Comparison of ENCODE assay signal across 8 cellular contexts in the genomic region with DNA sequence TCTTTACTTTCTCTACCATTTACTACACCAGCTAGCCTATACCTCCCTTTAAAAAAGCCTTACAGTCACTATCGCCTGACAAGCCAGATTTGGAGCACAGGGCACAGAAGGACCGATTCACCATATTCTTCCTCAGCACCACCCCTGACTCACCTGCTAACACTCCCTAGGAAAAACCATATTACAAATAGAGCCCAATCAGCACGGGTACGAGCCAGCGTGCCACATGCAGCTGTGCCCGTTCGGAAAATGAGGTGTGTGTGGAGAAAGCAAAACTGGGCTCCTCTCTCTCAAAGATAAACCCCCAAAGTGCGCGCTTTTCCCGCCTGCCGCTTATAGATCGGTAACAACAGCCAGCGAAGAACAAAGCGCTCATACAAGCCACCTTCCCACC. TPM values are rescaled to one million over a fixed set of nuclear protein-coding genes. Genes with fewer than 3 reads are reported as not detected.
A peak's percentile ranks its signal among the peaks of the same experiment; 100 is the strongest.
DNase-seq lines count a peak whose midpoint lies in the region; ATAC-seq, FAIRE-seq and TF ChIP-seq lines count a peak whose summit lies in the region.

No MANE protein-coding gene starts in this region.

- no peaks in the 10 kb centered on the region for H3K27me3 ChIP-seq in CD4-positive, alpha-beta memory T cell (ENCODE audit: insufficient read depth, low read length)
- H3K27me3 ChIP-seq in KMS-11 (ENCODE audit: insufficient read depth, low read depth) (no peaks in the 10 kb centered on the region), K562 (ENCODE audit: control insufficient read depth in 2 of 2, insufficient read depth in 2 of 2, low read length in 2 of 2) (no peaks in the 10 kb centered on the region), lower lobe of right lung (ENCODE audit: low read depth) (no peaks in the 10 kb centered on the region)

- DNase-seq in CD4-positive, alpha-beta memory T cell = no peak
- DNase-seq in K562 (ENCODE audit: extremely low read depth in 1 of 4, low spot score in 3 of 4) (peak in 1 of 4 experiments; percentile 24), lower lobe of right lung (no peak), type B pancreatic cell (ENCODE audit: extremely low spot score, unreplicated experiment) (no peak), NCI-H345 (lab: John Stamatoyannopoulos, UW) (no peak)

- H3K9me3 Mint-ChIP-seq in CD4-positive, alpha-beta memory T cell = peaks cover 0 to 3% (median 0%) of the 10 kb centered on the region in 8 donors
- H3K9me3 Mint-ChIP-seq in type B pancreatic cell = no peaks in the 10 kb centered on the region

- ATAC-seq in K562 = no peak
- ATAC-seq in lower lobe of right lung = no peak
- ATAC-seq in HG03280 (IDR thresholded peaks at IDR 0.05; ENCODE audit: unreplicated experiment) = no peak
- no peak for ATAC-seq in GM19035 (IDR thresholded peaks at IDR 0.05; ENCODE audit: unreplicated experiment)

- H3K36me3 Mint-ChIP-seq in CD4-positive, alpha-beta memory T cell = peaks cover 45 to 64% of the 10 kb centered on the region in 2 donors
- peaks cover 47% of the 10 kb centered on the region for H3K36me3 Mint-ChIP-seq in type B pancreatic cell

- in situ Hi-C loops in K562 (cut with MboI) = loop anchor here (5.0 kb wide), 1 partner anchor 36 kb away; no protein-coding TSS in a partner anchor

- no peak for TF ChIP-seq CTCF in KMS-11 (conservative IDR thresholded peaks at IDR 0.05; ENCODE audit: low read depth, low read length)
- TF ChIP-seq CTCF in K562 (IDR thresholded peaks at IDR 0.05 in 2 of 3, conservative IDR thresholded peaks at IDR 0.05 in 1 of 3; ENCODE audit: insufficient read depth in 2 of 3, low read depth in 1 of 3, low read length in 3 of 3) = no peak
- no peak for TF ChIP-seq CTCF in lower lobe of right lung (IDR thresholded peaks at IDR 0.05)
- no peak for TF ChIP-seq CTCF in type B pancreatic cell (conservative IDR thresholded peaks at IDR 0.05)

- TF ChIP-seq POLR2A in K562 (conservative IDR thresholded peaks at IDR 0.05) = no peak

- 1% methylated on average over 12 of the region's 14 CpGs for WGBS in K562 (ENCODE audit: insufficient coverage, low coverage, missing lambda C conversion rate)

- H3K27me3 Mint-ChIP-seq in CD4-positive, alpha-beta memory T cell = peaks cover 0 to 2% of the 10 kb centered on the region in 2 donors
- no peaks in the 10 kb centered on the region for H3K27me3 Mint-ChIP-seq in type B pancreatic cell

- H3K9me1 ChIP-seq in K562 (ENCODE audit: control insufficient read depth, insufficient read depth, low read length) = no peaks in the 10 kb centered on the region

- H3K36me3 ChIP-seq in CD4-positive, alpha-beta memory T cell (ENCODE audit: insufficient read depth, low read length) = peaks cover 32% of the 10 kb centered on the region
- peaks cover 8% of the 10 kb centered on the region; the same call in 1 of the 2 replicates for H3K36me3 ChIP-seq in KMS-11 (ENCODE audit: insufficient read depth)
- peaks cover 52% of the 10 kb centered on the region for H3K36me3 ChIP-seq in K562 (ENCODE audit: control insufficient read depth, insufficient read depth, low read length)
- H3K36me3 ChIP-seq in lower lobe of right lung = peaks cover 45% of the 10 kb centered on the region

- H3K27ac ChIP-seq in CD4-positive, alpha-beta memory T cell (ENCODE audit: low read depth, low read length) = peak overlapping the region; percentile 96
- H3K27ac ChIP-seq in KMS-11 (peak overlapping the region; percentile 98), K562 (ENCODE audit: extremely low read depth, low read depth, low read length) (peak overlapping the region; percentile 98), lower lobe of right lung (peak overlapping the region; percentile 99)

- H2AFZ ChIP-seq in KMS-11 (ENCODE audit: low read depth) (no peak overlapping the region), K562 (ENCODE audit: low read depth, low read length) (no peak overlapping the region)

- POLR2A ChIA-PET in CD4-positive, alpha-beta memory T cell (lab: Charles Lee; ENCODE audit: partially characterized antibody) = interaction anchor here (1.1 to 14.8 kb wide), 8 partner anchors 10 to 1514 kb away, joined by 3 to 1033 read pairs (median 12); a partner anchor contains a TSS
- POLR2A ChIA-PET in K562 (lab: Yijun Ruan, JAX) = interaction anchor here (1.1 to 8.1 kb wide), 3 partner anchors 11 to 48 kb away, joined by 4 to 188 read pairs (median 75); a partner anchor contains a TSS

- H4K20me1 ChIP-seq in KMS-11 (ENCODE audit: insufficient read depth) (peaks cover 43% of the 10 kb centered on the region), K562 (replicated peaks; ENCODE audit: control insufficient read depth, insufficient read depth, low read length) (peaks cover 27% of the 10 kb centered on the region)

- H3K4me3 Mint-ChIP-seq in CD4-positive, alpha-beta memory T cell = peak overlapping the region; percentile 91 to 98 (median 94)
- H3K4me3 Mint-ChIP-seq in type B pancreatic cell = peak overlapping the region; percentile 96

- no peaks in the 10 kb centered on the region for H3K9me3 ChIP-seq in CD4-positive, alpha-beta memory T cell (ENCODE audit: control insufficient read depth in 1 of 2, low read length in 2 of 2)
- peaks cover 4% of the 10 kb centered on the region for H3K9me3 ChIP-seq in K562 (replicated peaks; ENCODE audit: control insufficient read depth, insufficient read depth, low read depth, low read length)
- no peaks in the 10 kb centered on the region for H3K9me3 ChIP-seq in lower lobe of right lung

- H3K27ac Mint-ChIP-seq in CD4-positive, alpha-beta memory T cell = peak overlapping the region; percentile 95 to 100 (median 99)
- peak overlapping the region; percentile 99 for H3K27ac Mint-ChIP-seq in type B pancreatic cell

- H3K4me2 ChIP-seq in KMS-11 (peak overlapping the region; percentile 96), K562 (ENCODE audit: insufficient read depth, low read length) (peak overlapping the region; percentile 96)

- BruUV-seq in K562 (replicated peaks; lab: Mats Ljungman, UMichigan) = TSS peak; percentile 36

- H3K4me1 ChIP-seq in CD4-positive, alpha-beta memory T cell (ENCODE audit: insufficient read depth, low read length) = peaks cover 52% of the 10 kb centered on the region
- H3K4me1 ChIP-seq in KMS-11 (ENCODE audit: low read depth, poor library complexity, severe bottlenecking) (peaks cover 38% of the 10 kb centered on the region), K562 (replicated peaks in 1 of 2; ENCODE audit: control insufficient read depth in 2 of 2, insufficient read depth in 2 of 2, low read length in 2 of 2) (peaks cover 13 to 19% of the 10 kb centered on the region in 2 experiments; a peak in 4 of 5 replicates), lower lobe of right lung (peaks cover 50% of the 10 kb centered on the region)

- H3K9ac ChIP-seq in KMS-11 (peak overlapping the region; percentile 99), K562 (ENCODE audit: insufficient read depth in 1 of 2, low read depth in 2 of 2, low read length in 2 of 2) (peak overlapping the region; percentile 98 to 100)

- intact Hi-C loops in CD4-positive, alpha-beta memory T cell (cut with micrococcal nuclease) = no loop called here
- intact Hi-C loops in K562 (cut with micrococcal nuclease) (no loop called here), lower lobe of right lung (cut with DNase I) (no loop called here)

- H3K4me1 Mint-ChIP-seq in CD4-positive, alpha-beta memory T cell = peaks cover 47 to 78% (median 59%) of the 10 kb centered on the region in 4 donors
- peaks cover 44% of the 10 kb centered on the region for H3K4me1 Mint-ChIP-seq in type B pancreatic cell (ENCODE audit: unreplicated experiment)

- TF ChIP-seq RAD21 in K562 (CRISPR knock-in tag; conservative IDR thresholded peaks at IDR 0.05 in 1 of 2, IDR thresholded peaks at IDR 0.05 in 1 of 2) = no peak

- FAIRE-seq in K562 (lab: Jason Lieb, UNC) = no peak

- TF ChIP-seq EP300 in K562 (IDR thresholded peaks at IDR 0.05; ENCODE audit: low read length) = no peak

- H3K4me3 ChIP-seq in CD4-positive, alpha-beta memory T cell (ENCODE audit: low read length in 2 of 2) = peak overlapping the region; percentile 82 to 98
- H3K4me3 ChIP-seq in KMS-11 (IDR thresholded peaks at IDR 0.05; ENCODE audit: insufficient read depth, low read depth, low read length) = no peak overlapping the region
- H3K4me3 ChIP-seq in K562 = peak overlapping the region; percentile 87
- peak overlapping the region; percentile 98 for H3K4me3 ChIP-seq in lower lobe of right lung

- CTCF ChIA-PET in CD4-positive, alpha-beta memory T cell (lab: Charles Lee; ENCODE audit: partially characterized antibody) = interaction anchor here (2.5 to 9.4 kb wide), 3 partner anchors 29 to 49 kb away, joined by 10 to 129 read pairs (median 17); a partner anchor contains a TSS
- CTCF ChIA-PET in K562 (lab: Yijun Ruan, JAX; ENCODE audit: low intra/inter-chr PET ratio) = no interaction called here

- H3K79me2 ChIP-seq in KMS-11 (ENCODE audit: insufficient read depth, low read depth) (peaks cover 66% of the 10 kb centered on the region), K562 (ENCODE audit: control insufficient read depth, insufficient read depth, low read length) (peaks cover 69% of the 10 kb centered on the region)

RNA-seq across cellular contexts. Expression of a gene that starts 1.2 kb away (rescaled TPM):
- total RNA-seq in CD4-positive, alpha-beta memory T cell = 10 to 100 TPM; 81.4 to 84.3 TPM
- 10 to 100 TPM; 52.1 to 94.1 TPM for polyA plus RNA-seq in CD4-positive, alpha-beta memory T cell
- total RNA-seq in K562 (2011; cell fraction: chromatin; rRNA removed; ENCODE audit: low replicate concordance) = 54.8 and 178 TPM in 2 replicates
- 19.3 and 24.5 TPM in 2 replicates for total RNA-seq in K562 (2011; cell fraction: nucleolus; rRNA removed)
- total RNA-seq in K562 (2011; cell fraction: nucleoplasm; rRNA removed) = 46.9 and 86.5 TPM in 2 replicates
- total RNA-seq in K562 (2014; rRNA removed) (78.0 and 82.5 TPM in 2 replicates), K562 (2014; rRNA removed; fragmentation: Illumina TruSeq; extraction: Trizol) (171 and 210 TPM in 2 replicates), K562 (2015; rRNA removed; fragmentation: Illumina TruSeq; extraction: Trizol) (149 and 155 TPM in 2 replicates), K562 (2021) (120 and 144 TPM in 2 replicates), lower lobe of right lung (78.7 TPM), type B pancreatic cell (ENCODE audit: low replicate concordance) (116 and 117 TPM in 2 replicates)
- polyA plus RNA-seq in K562 (2011; rRNA removed) (25.7 and 46.5 TPM in 2 replicates), K562 (2014; fragmentation: Illumina TruSeq; extraction: Trizol) (272 and 295 TPM in 2 replicates), K562 (2014; fragmentation: Nextera tagmentation; extraction: Ambion mirVana) (100 to 1,000 TPM; 124 to 140 TPM), K562 (2014; rRNA removed) (71.4 and 81.9 TPM in 2 replicates)
- polyA plus RNA-seq in K562 (2011; cell fraction: cytosol; rRNA removed) = 5.0 and 11.6 TPM in 2 replicates
- 14.5 and 19.5 TPM in 2 replicates for polyA plus RNA-seq in K562 (2011; cell fraction: nucleus; rRNA removed)
- polyA plus RNA-seq in K562 (2012) = 68.7 and 116 TPM in 2 replicates
- 103 and 112 TPM in 2 replicates for polyA minus RNA-seq in K562 (2011; rRNA and poly(A)+ RNA removed)
- polyA minus RNA-seq in K562 (2011; cell fraction: cytosol; rRNA and poly(A)+ RNA removed) = 28.6 and 30.7 TPM in 2 replicates
- polyA minus RNA-seq in K562 (2011; cell fraction: nucleus; rRNA and poly(A)+ RNA removed) = 33.7 and 55.8 TPM in 2 replicates

RNA-seq across cellular contexts. Expression of a gene that starts 47.9 kb away (rescaled TPM):
- total RNA-seq in CD4-positive, alpha-beta memory T cell = 10 to 100 TPM; 63.0 to 70.3 TPM
- polyA plus RNA-seq in CD4-positive, alpha-beta memory T cell = 10 to 100 TPM; 42.6 to 58.7 TPM
- total RNA-seq in K562 (2011; cell fraction: chromatin; rRNA removed; ENCODE audit: low replicate concordance) = 102 and 244 TPM in 2 replicates
- 82.4 and 99.2 TPM in 2 replicates for total RNA-seq in K562 (2011; cell fraction: nucleolus; rRNA removed)
- total RNA-seq in K562 (2011; cell fraction: nucleoplasm; rRNA removed) = 108 and 129 TPM in 2 replicates
- 66.3 and 84.2 TPM in 2 replicates for total RNA-seq in K562 (2014; rRNA removed)
- 134 and 138 TPM in 2 replicates for total RNA-seq in K562 (2014; rRNA removed; fragmentation: Illumina TruSeq; extraction: Trizol)
- total RNA-seq in K562 (2015; rRNA removed; fragmentation: Illumina TruSeq; extraction: Trizol) = 131 and 140 TPM in 2 replicates
- 66.1 and 72.7 TPM in 2 replicates for total RNA-seq in K562 (2021)
- polyA plus RNA-seq in K562 (2011; rRNA removed) = 96.1 and 125 TPM in 2 replicates
- 28.6 and 35.4 TPM in 2 replicates for polyA plus RNA-seq in K562 (2011; cell fraction: cytosol; rRNA removed)
- polyA plus RNA-seq in K562 (2011; cell fraction: nucleus; rRNA removed) = 54.9 and 67.4 TPM in 2 replicates
- 60.9 and 75.4 TPM in 2 replicates for polyA plus RNA-seq in K562 (2012)
- 68.8 and 71.2 TPM in 2 replicates for polyA plus RNA-seq in K562 (2014; fragmentation: Illumina TruSeq; extraction: Trizol)
- polyA plus RNA-seq in K562 (2014; fragmentation: Nextera tagmentation; extraction: Ambion mirVana) = 10 to 100 TPM; 46.5 to 61.1 TPM
- 63.1 and 72.1 TPM in 2 replicates for polyA plus RNA-seq in K562 (2014; rRNA removed)
- 149 and 151 TPM in 2 replicates for polyA minus RNA-seq in K562 (2011; rRNA and poly(A)+ RNA removed)
- 38.2 and 52.5 TPM in 2 replicates for polyA minus RNA-seq in K562 (2011; cell fraction: cytosol; rRNA and poly(A)+ RNA removed)
- polyA minus RNA-seq in K562 (2011; cell fraction: nucleus; rRNA and poly(A)+ RNA removed) = 72.2 and 76.3 TPM in 2 replicates
- total RNA-seq in lower lobe of right lung = 86.7 TPM
- total RNA-seq in type B pancreatic cell (ENCODE audit: low replicate concordance) = 62.4 and 64.4 TPM in 2 replicates
